ENCODE assay signal across 13 cellular contexts in the genomic region with DNA sequence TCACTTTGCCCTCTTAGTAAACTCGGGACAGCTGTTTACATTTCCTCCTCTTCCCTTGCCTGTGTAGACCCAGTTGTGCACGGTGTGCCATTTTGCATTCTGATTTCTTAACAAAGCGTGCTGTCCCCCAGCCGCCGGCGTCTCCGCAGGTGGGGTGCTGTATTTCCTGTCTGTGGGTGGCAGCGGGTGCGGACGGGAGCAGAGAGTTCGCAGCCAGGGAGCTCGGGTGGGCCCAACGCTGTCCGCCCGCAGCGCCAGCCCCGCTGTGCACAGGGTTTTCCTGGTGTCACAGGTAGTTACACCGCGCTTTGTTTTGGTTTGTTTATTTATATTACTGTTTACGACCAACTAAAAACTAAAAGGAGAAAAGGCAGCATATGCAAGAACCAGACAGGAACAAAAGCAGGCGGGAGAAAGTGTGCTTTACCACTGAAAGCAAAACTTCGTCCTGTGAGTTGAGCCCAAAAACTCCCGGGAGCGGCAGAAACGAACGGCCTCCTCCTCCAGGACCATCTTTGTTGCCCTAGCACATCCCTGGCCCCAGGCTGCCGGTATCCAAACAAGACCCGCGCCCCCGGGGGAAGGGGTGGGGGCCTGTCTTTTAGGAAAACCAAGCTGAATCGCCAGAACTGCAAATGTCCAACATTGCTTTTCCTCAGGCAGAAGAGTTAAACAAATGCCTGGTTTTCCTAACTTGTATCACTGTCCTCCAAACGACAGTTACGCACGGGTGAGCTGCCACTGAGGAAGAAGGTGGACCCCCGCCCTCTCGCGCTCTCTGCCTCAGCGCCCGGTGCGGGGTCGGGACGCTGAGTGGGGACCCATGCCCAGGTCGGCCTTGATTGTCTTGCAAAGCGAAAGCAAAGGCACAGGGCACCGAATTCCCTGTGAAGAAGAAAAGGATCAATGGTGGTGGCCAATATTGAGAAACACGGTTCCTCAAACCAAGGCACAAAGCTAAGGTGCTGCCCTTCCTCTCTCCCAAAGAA. TPM values are rescaled to one million over a fixed set of nuclear protein-coding genes. Genes with fewer than 3 reads are reported as not detected.
A peak's percentile ranks its signal among the peaks of the same experiment; 100 is the strongest.
DNase-seq lines count a peak whose midpoint lies in the region; ATAC-seq lines count a peak whose summit lies in the region.
"Had no signal": no experiment of that assay in that cellular context is flagged by ENCODE, and none has a peak within 500 bp of the region (broad histone marks: within the 10 kb centered on the region; RNA-seq: fewer than 3 reads in every experiment).

No MANE protein-coding gene starts in this region.

- ATAC-seq in HG03354 (IDR thresholded peaks at IDR 0.05; ENCODE audit: poor library complexity, severe bottlenecking, unreplicated experiment) (peak; percentile 70), GM19463 (IDR thresholded peaks at IDR 0.05; ENCODE audit: unreplicated experiment) (no peak), HG03108 (IDR thresholded peaks at IDR 0.05; ENCODE audit: unreplicated experiment) (no peak)
- peak; percentile 61 for ATAC-seq in activated naive CD8-positive, alpha-beta T cell treated with anti-CD3 and anti-CD28 coated beads, Interleukin-2, amount 50 U/mL, for 24 hours
- peak; percentile 53 for ATAC-seq in naive thymus-derived CD4-positive, alpha-beta T cell

- intact Hi-C loops in naive thymus-derived CD4-positive, alpha-beta T cell (cut with micrococcal nuclease) = no loop called here

- peaks cover 18 to 31% (median 25%) of the 10 kb centered on the region in 3 donors for H3K4me1 Mint-ChIP-seq in CD8-positive, alpha-beta memory T cell
- peaks cover 27% of the 10 kb centered on the region for H3K4me1 Mint-ChIP-seq in activated naive CD8-positive, alpha-beta T cell treated with anti-CD3 and anti-CD28 coated beads, Interleukin-2, amount 50 U/mL, for 24 hours
- H3K4me1 Mint-ChIP-seq in naive thymus-derived CD4-positive, alpha-beta T cell = peaks cover 0 to 27% (median 19%) of the 10 kb centered on the region in 7 donors

- peak overlapping the region; percentile 58 to 87 (median 72) for H3K4me3 Mint-ChIP-seq in CD8-positive, alpha-beta memory T cell
- H3K4me3 Mint-ChIP-seq in activated naive CD8-positive, alpha-beta T cell treated with anti-CD3 and anti-CD28 coated beads, Interleukin-2, amount 50 U/mL, for 24 hours = peak overlapping the region; percentile 34
- H3K4me3 Mint-ChIP-seq in naive thymus-derived CD4-positive, alpha-beta T cell = peak overlapping the region in 9 of 10 donors; percentile 31 to 74 (median 58)

- DNase-seq in CD8-positive, alpha-beta memory T cell = peak in 3 of 5 donors; percentile 14 to 38 (median 17)
- DNase-seq in activated naive CD8-positive, alpha-beta T cell treated with anti-CD3 and anti-CD28 coated beads, Interleukin-2, amount 50 U/mL, for 24 hours = peak; percentile 12
- DNase-seq in naive thymus-derived CD4-positive, alpha-beta T cell = no peak
- DNase-seq in NCI-H1417 treated with DMSO at 0.1 percent for 48 hours (lab: John Stamatoyannopoulos, UW) = no peak
- DNase-seq in DMS53 treated with DMSO at 0.1 percent for 48 hours (lab: John Stamatoyannopoulos, UW; ENCODE audit: unreplicated experiment) = no peak
- DNase-seq: MV-4-11, NCI-H2227 treated with DMSO at 0.1 percent for 48 hours had no signal

- peak overlapping the region in 6 of 8 donors; percentile 9 to 92 (median 60) for H3K27ac Mint-ChIP-seq in CD8-positive, alpha-beta memory T cell
- no peak overlapping the region for H3K27ac Mint-ChIP-seq in activated naive CD8-positive, alpha-beta T cell treated with anti-CD3 and anti-CD28 coated beads, Interleukin-2, amount 50 U/mL, for 24 hours
- H3K27ac Mint-ChIP-seq in naive thymus-derived CD4-positive, alpha-beta T cell = no peak overlapping the region

- POLR2A ChIA-PET in CD8-positive, alpha-beta memory T cell (lab: Charles Lee) = no interaction called here
- POLR2A ChIA-PET in naive thymus-derived CD4-positive, alpha-beta T cell (lab: Charles Lee) = no interaction called here

- no peaks in the 10 kb centered on the region for H3K9me3 ChIP-seq in CD8-positive, alpha-beta memory T cell (ENCODE audit: low read length)
- no peaks in the 10 kb centered on the region for H3K9me3 ChIP-seq in naive thymus-derived CD4-positive, alpha-beta T cell (ENCODE audit: control insufficient read depth in 2 of 3, low read length in 3 of 3)

- H3K27me3 Mint-ChIP-seq in CD8-positive, alpha-beta memory T cell = no peaks in the 10 kb centered on the region
- H3K27me3 Mint-ChIP-seq in activated naive CD8-positive, alpha-beta T cell treated with anti-CD3 and anti-CD28 coated beads, Interleukin-2, amount 50 U/mL, for 24 hours = peaks cover 12% of the 10 kb centered on the region
- H3K27me3 Mint-ChIP-seq in naive thymus-derived CD4-positive, alpha-beta T cell = peaks cover 0 to 20% (median 7%) of the 10 kb centered on the region in 5 donors

- no peak overlapping the region for H3K4me3 ChIP-seq in CD8-positive, alpha-beta memory T cell (ENCODE audit: low read length)
- peak overlapping the region; percentile 20 for H3K4me3 ChIP-seq in naive thymus-derived CD4-positive, alpha-beta T cell (ENCODE audit: low read length)

- no peak overlapping the region for H3K27ac ChIP-seq in CD8-positive, alpha-beta memory T cell (ENCODE audit: low read depth, low read length)
- H3K27ac ChIP-seq in naive thymus-derived CD4-positive, alpha-beta T cell (ENCODE audit: low read depth, low read length) = no peak overlapping the region

- peaks cover 8% of the 10 kb centered on the region for H3K4me1 ChIP-seq in CD8-positive, alpha-beta memory T cell (ENCODE audit: insufficient read depth, low read length)
- peaks cover 7% of the 10 kb centered on the region in 2 donors for H3K4me1 ChIP-seq in naive thymus-derived CD4-positive, alpha-beta T cell (ENCODE audit: control insufficient read depth in 2 of 2, insufficient read depth in 2 of 2, low read length in 2 of 2)

- no peaks in the 10 kb centered on the region for H3K36me3 ChIP-seq in CD8-positive, alpha-beta memory T cell (ENCODE audit: insufficient read depth, low read length)
- H3K36me3 ChIP-seq in naive thymus-derived CD4-positive, alpha-beta T cell (ENCODE audit: control insufficient read depth in 2 of 3, insufficient read depth in 3 of 3, low read length in 3 of 3) = no peaks in the 10 kb centered on the region

- H3K36me3 Mint-ChIP-seq in CD8-positive, alpha-beta memory T cell = peaks cover 0 to 1% (median 0%) of the 10 kb centered on the region in 3 donors
- H3K36me3 Mint-ChIP-seq in activated naive CD8-positive, alpha-beta T cell treated with anti-CD3 and anti-CD28 coated beads, Interleukin-2, amount 50 U/mL, for 24 hours (ENCODE audit: low read depth) = peaks cover 2% of the 10 kb centered on the region
- peaks cover 0 to 18% (median 9%) of the 10 kb centered on the region in 5 donors for H3K36me3 Mint-ChIP-seq in naive thymus-derived CD4-positive, alpha-beta T cell

- no peaks in the 10 kb centered on the region for H3K27me3 ChIP-seq in CD8-positive, alpha-beta memory T cell (ENCODE audit: insufficient read depth, low read length, poor library complexity, severe bottlenecking)
- H3K27me3 ChIP-seq in naive thymus-derived CD4-positive, alpha-beta T cell (ENCODE audit: control insufficient read depth in 2 of 2, insufficient read depth in 2 of 2, low read length in 2 of 2) = no peaks in the 10 kb centered on the region

- H3K9me3 Mint-ChIP-seq in CD8-positive, alpha-beta memory T cell = peaks cover 0 to 2% (median 0%) of the 10 kb centered on the region in 5 donors
- H3K9me3 Mint-ChIP-seq in activated naive CD8-positive, alpha-beta T cell treated with anti-CD3 and anti-CD28 coated beads, Interleukin-2, amount 50 U/mL, for 24 hours = no peaks in the 10 kb centered on the region
- peaks cover 0 to 7% (median 3%) of the 10 kb centered on the region in 11 donors for H3K9me3 Mint-ChIP-seq in naive thymus-derived CD4-positive, alpha-beta T cell

- CTCF ChIA-PET in CD8-positive, alpha-beta memory T cell (lab: Charles Lee) = no interaction called here
- CTCF ChIA-PET in naive thymus-derived CD4-positive, alpha-beta T cell (lab: Charles Lee) = interaction anchor here (0.9 kb wide), 1 partner anchor 15 kb away, joined by 3 read pairs; no protein-coding TSS in a partner anchor

RNA-seq across cellular contexts. Expression of gene DRGX, which starts 45.9 kb away (rescaled TPM):
- total RNA-seq in CD8-positive, alpha-beta memory T cell = not detected
- polyA plus RNA-seq in CD8-positive, alpha-beta memory T cell = not detected
- not detected for total RNA-seq in naive thymus-derived CD4-positive, alpha-beta T cell
- polyA plus RNA-seq in naive thymus-derived CD4-positive, alpha-beta T cell = not detected
- total RNA-seq: cerebellum, fibroblast of lung, mucosa of gallbladder had no signal

Comparison
In these comparisons a context has a peak if more than half of its experiments do, and no peak if none do; other contexts are left out.
1. DNase-seq: peak in CD8-positive, alpha-beta memory T cell (3 of 5) and activated naive CD8-positive, alpha-beta T cell treated with anti-CD3 and anti-CD28 coated beads, Interleukin-2, amount 50 U/mL, for 24 hours (single experiment); none in naive thymus-derived CD4-positive, alpha-beta T cell (0 of 9), NCI-H1417 treated with DMSO at 0.1 percent for 48 hours (single experiment) and DMS53 treated with DMSO at 0.1 percent for 48 hours (single experiment).
2. H3K27ac Mint-ChIP-seq: peak in CD8-positive, alpha-beta memory T cell (6 of 8); none in activated naive CD8-positive, alpha-beta T cell treated with anti-CD3 and anti-CD28 coated beads, Interleukin-2, amount 50 U/mL, for 24 hours (single experiment) and naive thymus-derived CD4-positive, alpha-beta T cell (0 of 9).
3. ATAC-seq: peak in HG03354 (single experiment), activated naive CD8-positive, alpha-beta T cell treated with anti-CD3 and anti-CD28 coated beads, Interleukin-2, amount 50 U/mL, for 24 hours (single experiment) and naive thymus-derived CD4-positive, alpha-beta T cell (single experiment); none in GM19463 (single experiment) and HG03108 (single experiment).
4. Peak in every context shown above with its lines, with median percentiles within 50 percentile points of each other: H3K4me3 Mint-ChIP-seq.